In the genomic region with DNA sequence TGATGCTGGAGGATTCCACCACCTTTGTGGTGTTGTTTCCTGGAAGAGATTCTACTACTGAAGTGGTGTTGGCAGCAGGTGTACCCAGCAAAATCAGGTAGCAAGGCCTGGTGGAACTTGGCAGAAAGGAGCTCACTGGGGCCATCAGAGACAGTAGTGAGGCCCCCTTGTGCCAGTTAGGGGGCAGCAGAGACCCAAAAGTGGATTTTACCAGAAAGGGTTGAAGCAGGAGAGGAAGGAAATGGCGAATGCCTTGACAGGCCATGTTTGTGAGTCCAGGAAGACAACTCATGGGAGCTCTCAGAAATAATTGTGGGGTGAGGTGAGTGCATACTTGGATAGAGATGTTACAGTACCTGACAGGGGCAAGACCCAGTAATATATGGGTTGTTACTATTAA, we compare ENCODE assay signal across 14 cellular contexts.
A peak's percentile ranks its signal among the peaks of the same experiment; 100 is the strongest.
DNase-seq lines count a peak whose midpoint lies in the region; ATAC-seq and TF ChIP-seq lines count a peak whose summit lies in the region.
"Had no signal": no experiment of that assay in that cellular context is flagged by ENCODE, and none has a peak within 500 bp of the region (broad histone marks: within the 10 kb centered on the region; RNA-seq: fewer than 3 reads in every experiment).

No MANE protein-coding gene starts in this region.

- H3K27me3 Mint-ChIP-seq in GM23338 (ENCODE audit: insufficient read depth, low read depth, poor library complexity), result no peaks in the 10 kb centered on the region

- ATAC-seq in GM23338, result peak; percentile 82
- 0 out of 3 replicates have a peak, but pooled peaks have one; percentile 31 for ATAC-seq in SK-N-SH treated with all-trans-retinoic acid at 6 μM for 48 hours
- ATAC-seq: activated CD4-positive, CD25-positive, alpha-beta regulatory T cell treated with anti-CD3 and anti-CD28 coated beads, Interleukin-2, amount 50 U/mL, for 24 hours; upper lobe of right lung had no signal

- no peaks in the 10 kb centered on the region for H3K9me3 Mint-ChIP-seq in GM23338

- peaks cover 10% of the 10 kb centered on the region for H3K4me1 ChIP-seq in GM23338 (ENCODE audit: insufficient read depth)
- H3K4me1 ChIP-seq: upper lobe of right lung had no signal

- DNase-seq in NCI-H146 (lab: John Stamatoyannopoulos, UW), result peak; percentile 30
- DNase-seq in NCI-H146 treated with DMSO at 0.1 percent for 48 hours (lab: John Stamatoyannopoulos, UW; ENCODE audit: unreplicated experiment), result no peak
- peak; percentile 62 for DNase-seq in GM23338 (ENCODE audit: low spot score)
- no peak for DNase-seq in kidney epithelial cell (ENCODE audit: low read depth)
- no peak for DNase-seq in substantia nigra (lab: John Stamatoyannopoulos, UW)
- DNase-seq in activated T-cell treated with anti-CD3 and anti-CD28 coated beads, Interleukin-2, amount 50 U/mL, for 1 hour, result no peak
- no peak for DNase-seq in RKO (ENCODE audit: low spot score)
- DNase-seq: activated naive CD4-positive, alpha-beta T cell treated with Interleukin-2 at 50 U/mL for 16 hours; dorsolateral prefrontal cortex; GDM1; NCI-H1436 treated with DMSO at 0.1 percent for 48 hours; upper lobe of right lung had no signal

- no peaks in the 10 kb centered on the region for H3K9me2 ChIP-seq in GM23338 (ENCODE audit: insufficient read depth)

- H3K36me3 ChIP-seq in GM23338 (ENCODE audit: insufficient read depth), result no peaks in the 10 kb centered on the region
- H3K36me3 ChIP-seq in kidney epithelial cell (ENCODE audit: control insufficient read depth, insufficient read depth, low read length), result no peaks in the 10 kb centered on the region
- H3K36me3 ChIP-seq: upper lobe of right lung had no signal

- no peak overlapping the region for H3K4me3 Mint-ChIP-seq in GM23338

- H3F3A ChIP-seq in GM23338 (replicated peaks; ENCODE audit: low read depth), result peaks cover 3% of the 10 kb centered on the region; the same call in 1 of the 2 replicates

- no peaks in the 10 kb centered on the region; the same call in 1 of the 2 replicates for H4K20me1 ChIP-seq in GM23338 (replicated peaks; ENCODE audit: insufficient read depth)

- no peak overlapping the region for H3K4me2 ChIP-seq in GM23338

- peaks cover 4% of the 10 kb centered on the region for H3K36me3 Mint-ChIP-seq in GM23338 (ENCODE audit: low read depth)

- H3K27ac Mint-ChIP-seq in GM23338, result no peak overlapping the region

- H3K4me3 ChIP-seq in GM23338, result no peak overlapping the region
- H3K4me3 ChIP-seq in kidney epithelial cell (ENCODE audit: low read depth, low read length), result no peak overlapping the region
- H3K4me3 ChIP-seq: dorsolateral prefrontal cortex, upper lobe of right lung had no signal

- TF ChIP-seq CTCF in GM23338 (conservative IDR thresholded peaks at IDR 0.05; ENCODE audit: low read depth in 2 of 2) (peak; percentile 64 to 73), kidney epithelial cell (IDR thresholded peaks at IDR 0.05; ENCODE audit: insufficient read depth, low read length, poor library complexity, severe bottlenecking) (peak; percentile 16)

- H3K79me2 ChIP-seq in GM23338 (replicated peaks; ENCODE audit: insufficient read depth), result peaks cover 37% of the 10 kb centered on the region

- no peak overlapping the region for H2AFZ ChIP-seq in GM23338

- peak overlapping the region; percentile 41; the same call in 1 of the 2 replicates for H3K27ac ChIP-seq in GM23338 (ENCODE audit: low read depth)
- no peak overlapping the region for H3K27ac ChIP-seq in substantia nigra (ENCODE audit: low read depth, low read length, poor library complexity, severe bottlenecking)
- H3K27ac ChIP-seq: dorsolateral prefrontal cortex, upper lobe of right lung had no signal

- peaks cover 10% of the 10 kb centered on the region for H3K4me1 Mint-ChIP-seq in GM23338

- H3K27me3 ChIP-seq in GM23338 (ENCODE audit: insufficient read depth) (no peaks in the 10 kb centered on the region), kidney epithelial cell (ENCODE audit: control insufficient read depth, insufficient read depth, low read length) (no peaks in the 10 kb centered on the region)
- H3K27me3 ChIP-seq: dorsolateral prefrontal cortex, upper lobe of right lung had no signal

TF ChIP-seq in GM23338, 12 proteins besides CTCF, POLR2A, EP300 and RAD21 (continues in another document):
- TF ChIP-seq, protein P1, sequence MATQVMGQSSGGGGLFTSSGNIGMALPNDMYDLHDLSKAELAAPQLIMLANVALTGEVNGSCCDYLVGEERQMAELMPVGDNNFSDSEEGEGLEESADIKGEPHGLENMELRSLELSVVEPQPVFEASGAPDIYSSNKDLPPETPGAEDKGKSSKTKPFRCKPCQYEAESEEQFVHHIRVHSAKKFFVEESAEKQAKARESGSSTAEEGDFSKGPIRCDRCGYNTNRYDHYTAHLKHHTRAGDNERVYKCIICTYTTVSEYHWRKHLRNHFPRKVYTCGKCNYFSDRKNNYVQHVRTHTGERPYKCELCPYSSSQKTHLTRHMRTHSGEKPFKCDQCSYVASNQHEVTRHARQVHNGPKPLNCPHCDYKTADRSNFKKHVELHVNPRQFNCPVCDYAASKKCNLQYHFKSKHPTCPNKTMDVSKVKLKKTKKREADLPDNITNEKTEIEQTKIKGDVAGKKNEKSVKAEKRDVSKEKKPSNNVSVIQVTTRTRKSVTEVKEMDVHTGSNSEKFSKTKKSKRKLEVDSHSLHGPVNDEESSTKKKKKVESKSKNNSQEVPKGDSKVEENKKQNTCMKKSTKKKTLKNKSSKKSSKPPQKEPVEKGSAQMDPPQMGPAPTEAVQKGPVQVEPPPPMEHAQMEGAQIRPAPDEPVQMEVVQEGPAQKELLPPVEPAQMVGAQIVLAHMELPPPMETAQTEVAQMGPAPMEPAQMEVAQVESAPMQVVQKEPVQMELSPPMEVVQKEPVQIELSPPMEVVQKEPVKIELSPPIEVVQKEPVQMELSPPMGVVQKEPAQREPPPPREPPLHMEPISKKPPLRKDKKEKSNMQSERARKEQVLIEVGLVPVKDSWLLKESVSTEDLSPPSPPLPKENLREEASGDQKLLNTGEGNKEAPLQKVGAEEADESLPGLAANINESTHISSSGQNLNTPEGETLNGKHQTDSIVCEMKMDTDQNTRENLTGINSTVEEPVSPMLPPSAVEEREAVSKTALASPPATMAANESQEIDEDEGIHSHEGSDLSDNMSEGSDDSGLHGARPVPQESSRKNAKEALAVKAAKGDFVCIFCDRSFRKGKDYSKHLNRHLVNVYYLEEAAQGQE (IDR thresholded peaks at IDR 0.05; ENCODE audit: unreplicated experiment), result no peak
- TF ChIP-seq EZH2 (IDR thresholded peaks at IDR 0.05; ENCODE audit: low read depth, unreplicated experiment), result no peak
- no peak for TF ChIP-seq ZNF114 (CRISPR knock-in tag; IDR thresholded peaks at IDR 0.05)
- TF ChIP-seq POLR2AphosphoS5 (IDR thresholded peaks at IDR 0.05; ENCODE audit: low read depth), result no peak
- TF ChIP-seq STAT1 (IDR thresholded peaks at IDR 0.05; ENCODE audit: unreplicated experiment), result no peak

TF ChIP-seq in SK-N-SH treated with all-trans-retinoic acid at 6 μM for 48 hours, 23 proteins besides CTCF, POLR2A, EP300 and RAD21:
- no peak for TF ChIP-seq ZNF70 (CRISPR knock-in tag; IDR thresholded peaks at IDR 0.05)
- no peak for TF ChIP-seq CSDC2 (CRISPR knock-in tag; IDR thresholded peaks at IDR 0.05)
- TF ChIP-seq, protein P2, sequence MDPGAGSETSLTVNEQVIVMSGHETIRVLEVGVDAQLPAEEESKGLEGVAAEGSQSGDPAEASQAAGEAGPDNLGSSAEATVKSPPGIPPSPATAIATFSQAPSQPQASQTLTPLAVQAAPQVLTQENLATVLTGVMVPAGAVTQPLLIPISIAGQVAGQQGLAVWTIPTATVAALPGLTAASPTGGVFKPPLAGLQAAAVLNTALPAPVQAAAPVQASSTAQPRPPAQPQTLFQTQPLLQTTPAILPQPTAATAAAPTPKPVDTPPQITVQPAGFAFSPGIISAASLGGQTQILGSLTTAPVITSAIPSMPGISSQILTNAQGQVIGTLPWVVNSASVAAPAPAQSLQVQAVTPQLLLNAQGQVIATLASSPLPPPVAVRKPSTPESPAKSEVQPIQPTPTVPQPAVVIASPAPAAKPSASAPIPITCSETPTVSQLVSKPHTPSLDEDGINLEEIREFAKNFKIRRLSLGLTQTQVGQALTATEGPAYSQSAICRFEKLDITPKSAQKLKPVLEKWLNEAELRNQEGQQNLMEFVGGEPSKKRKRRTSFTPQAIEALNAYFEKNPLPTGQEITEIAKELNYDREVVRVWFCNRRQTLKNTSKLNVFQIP (CRISPR knock-in tag; IDR thresholded peaks at IDR 0.05; ENCODE audit: borderline replicate concordance, low read depth), result no peak
- TF ChIP-seq BACH2 (CRISPR knock-in tag; IDR thresholded peaks at IDR 0.05; ENCODE audit: borderline replicate concordance), result no peak
- no peak for TF ChIP-seq ESRRG (CRISPR knock-in tag; IDR thresholded peaks at IDR 0.05)
- TF ChIP-seq, protein P3, sequence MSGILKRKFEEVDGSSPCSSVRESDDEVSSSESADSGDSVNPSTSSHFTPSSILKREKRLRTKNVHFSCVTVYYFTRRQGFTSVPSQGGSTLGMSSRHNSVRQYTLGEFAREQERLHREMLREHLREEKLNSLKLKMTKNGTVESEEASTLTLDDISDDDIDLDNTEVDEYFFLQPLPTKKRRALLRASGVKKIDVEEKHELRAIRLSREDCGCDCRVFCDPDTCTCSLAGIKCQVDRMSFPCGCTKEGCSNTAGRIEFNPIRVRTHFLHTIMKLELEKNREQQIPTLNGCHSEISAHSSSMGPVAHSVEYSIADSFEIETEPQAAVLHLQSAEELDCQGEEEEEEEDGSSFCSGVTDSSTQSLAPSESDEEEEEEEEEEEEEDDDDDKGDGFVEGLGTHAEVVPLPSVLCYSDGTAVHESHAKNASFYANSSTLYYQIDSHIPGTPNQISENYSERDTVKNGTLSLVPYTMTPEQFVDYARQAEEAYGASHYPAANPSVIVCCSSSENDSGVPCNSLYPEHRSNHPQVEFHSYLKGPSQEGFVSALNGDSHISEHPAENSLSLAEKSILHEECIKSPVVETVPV (CRISPR knock-in tag; IDR thresholded peaks at IDR 0.05), result no peak
- no peak for TF ChIP-seq TCF4 (CRISPR knock-in tag; IDR thresholded peaks at IDR 0.05; ENCODE audit: borderline replicate concordance)

Comparison
In these comparisons a context has a peak if more than half of its experiments do, and no peak if none do; other contexts are left out.
1. DNase-seq: peak in NCI-H146 (single experiment) and GM23338 (single experiment); none in NCI-H146 treated with DMSO at 0.1 percent for 48 hours (single experiment), kidney epithelial cell (single experiment), substantia nigra (0 of 49), activated T-cell treated with anti-CD3 and anti-CD28 coated beads, Interleukin-2, amount 50 U/mL, for 1 hour (single experiment) and RKO (single experiment).